8 cellular contexts compared by ENCODE assay signal in the genomic region with DNA sequence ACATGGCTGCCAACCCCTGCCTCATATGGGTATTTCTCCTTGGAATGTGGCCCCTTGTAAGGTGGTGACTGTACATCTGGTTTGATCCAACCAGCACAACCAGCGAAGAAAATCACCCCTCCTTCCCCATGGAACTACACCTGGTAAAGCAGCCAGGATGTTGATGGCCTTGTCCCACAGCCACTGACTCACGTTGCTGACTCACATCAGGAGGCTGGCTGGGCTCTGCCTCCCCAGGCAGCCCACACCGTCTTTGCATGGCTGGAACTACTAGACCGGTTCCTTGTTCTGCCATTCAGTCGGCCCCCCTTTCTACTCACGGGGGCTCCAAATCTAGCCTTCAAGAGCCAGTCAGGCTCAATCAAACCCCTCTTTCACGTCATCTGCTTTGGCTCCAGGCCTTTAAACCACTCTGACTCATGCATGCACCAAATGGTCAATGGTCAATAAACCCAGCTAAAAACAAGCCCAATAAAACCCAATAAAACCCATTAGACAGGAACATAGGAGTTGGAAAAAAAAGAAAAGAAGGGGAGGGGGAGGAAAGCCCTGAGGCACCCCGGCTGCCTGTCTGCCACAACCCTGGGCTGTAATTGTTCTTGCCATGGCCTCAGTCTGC.
DNase-seq lines count a peak whose midpoint lies in the region; ATAC-seq and TF ChIP-seq lines count a peak whose summit lies in the region.

No MANE protein-coding gene starts in this region.

- H3K27ac ChIP-seq in uterus (peak overlapping the region; percentile 40 to 89), testis (no peak overlapping the region)

- H3K4me1 Mint-ChIP-seq in HFFc6 (ENCODE audit: low read depth), result peaks cover 21% of the 10 kb centered on the region
- peaks cover 18% of the 10 kb centered on the region for H3K4me1 Mint-ChIP-seq in activated T-helper 17 cell treated with anti-CD3 and anti-CD28 coated beads, Interleukin-2, amount 50 U/mL, for 72 hours

- intact Hi-C loops in left colon (cut with DNase I, micrococcal nuclease), result no loop called here
- intact Hi-C loops in uterus (cut with DNase I; ENCODE audit: low total_unique reads), result no loop called here
- intact Hi-C loops in testis (cut with DNase I; ENCODE audit: low total_unique reads), result no loop called here

- TF ChIP-seq POLR2A in uterus (IDR thresholded peaks at IDR 0.05), result peak in 1 of 2 donors; percentile 7
- no peak for TF ChIP-seq POLR2A in testis (IDR thresholded peaks at IDR 0.05)

- H3K9me3 Mint-ChIP-seq in HFFc6, result no peaks in the 10 kb centered on the region
- H3K9me3 Mint-ChIP-seq in activated T-helper 17 cell treated with anti-CD3 and anti-CD28 coated beads, Interleukin-2, amount 50 U/mL, for 72 hours, result no peaks in the 10 kb centered on the region

- H3K4me3 ChIP-seq in uterus (no peak overlapping the region), testis (no peak overlapping the region)

- H3K27me3 ChIP-seq in uterus (no peaks in the 10 kb centered on the region), testis (no peaks in the 10 kb centered on the region)

- 73 to 84% methylated on average over 8 of the region's 8 CpGs for WGBS in testis, 2 donors

- H3K4me3 Mint-ChIP-seq in HFFc6, result peak overlapping the region; percentile 55
- no peak overlapping the region for H3K4me3 Mint-ChIP-seq in activated T-helper 17 cell treated with anti-CD3 and anti-CD28 coated beads, Interleukin-2, amount 50 U/mL, for 72 hours

- TF ChIP-seq CTCF in HFFc6 (IDR thresholded peaks at IDR 0.05) (no peak), uterus (IDR thresholded peaks at IDR 0.05) (no peak), testis (IDR thresholded peaks at IDR 0.05) (no peak)

- H3K4me1 ChIP-seq in uterus (peaks cover 0 to 7% of the 10 kb centered on the region in 2 donors), testis (peaks cover 4% of the 10 kb centered on the region)

- no peaks in the 10 kb centered on the region for H3K36me3 ChIP-seq in uterus
- H3K36me3 ChIP-seq in testis (ENCODE audit: low read depth, missing control alignments), result no peaks in the 10 kb centered on the region

- peak overlapping the region; percentile 60 for H3K27ac Mint-ChIP-seq in HFFc6
- peak overlapping the region; percentile 57 for H3K27ac Mint-ChIP-seq in activated T-helper 17 cell treated with anti-CD3 and anti-CD28 coated beads, Interleukin-2, amount 50 U/mL, for 72 hours

- no peaks in the 10 kb centered on the region for H3K36me3 Mint-ChIP-seq in HFFc6 (ENCODE audit: low read depth)
- H3K36me3 Mint-ChIP-seq in activated T-helper 17 cell treated with anti-CD3 and anti-CD28 coated beads, Interleukin-2, amount 50 U/mL, for 72 hours (ENCODE audit: low read depth), result no peaks in the 10 kb centered on the region

- H3K27me3 Mint-ChIP-seq in HFFc6 (ENCODE audit: insufficient read depth), result peaks cover 5% of the 10 kb centered on the region
- no peaks in the 10 kb centered on the region for H3K27me3 Mint-ChIP-seq in activated T-helper 17 cell treated with anti-CD3 and anti-CD28 coated beads, Interleukin-2, amount 50 U/mL, for 72 hours

- DNase-seq in 8988T (peak; percentile 92), HFFc6 (peak; percentile 85), left colon (peak in 1 of 2 donors; percentile 74), uterus (peak; percentile 63 to 80), testis (no peak)
- DNase-seq in effector CD8-positive, alpha-beta T cell (lab: John Stamatoyannopoulos, UW), result no peak

- H3K9me3 ChIP-seq in uterus (no peaks in the 10 kb centered on the region), testis (no peaks in the 10 kb centered on the region)

- peak; percentile 82 for ATAC-seq in activated T-helper 17 cell treated with anti-CD3 and anti-CD28 coated beads, Interleukin-2, amount 50 U/mL, for 72 hours (replicated peaks)
- peak; percentile 92 for ATAC-seq in left colon
- ATAC-seq in GM21367 (IDR thresholded peaks at IDR 0.05; ENCODE audit: unreplicated experiment), result no peak

Comparison
In these comparisons a context has a peak if more than half of its experiments do, and no peak if none do; other contexts are left out.
1. DNase-seq: peak in 8988T (single experiment), HFFc6 (single experiment) and uterus (2 of 2); none in effector CD8-positive, alpha-beta T cell (single experiment) and testis (single experiment).
2. H3K27ac ChIP-seq: peak in uterus (2 of 2); none in testis (0 of 2).